17 cellular contexts compared by ENCODE assay signal in the genomic region with DNA sequence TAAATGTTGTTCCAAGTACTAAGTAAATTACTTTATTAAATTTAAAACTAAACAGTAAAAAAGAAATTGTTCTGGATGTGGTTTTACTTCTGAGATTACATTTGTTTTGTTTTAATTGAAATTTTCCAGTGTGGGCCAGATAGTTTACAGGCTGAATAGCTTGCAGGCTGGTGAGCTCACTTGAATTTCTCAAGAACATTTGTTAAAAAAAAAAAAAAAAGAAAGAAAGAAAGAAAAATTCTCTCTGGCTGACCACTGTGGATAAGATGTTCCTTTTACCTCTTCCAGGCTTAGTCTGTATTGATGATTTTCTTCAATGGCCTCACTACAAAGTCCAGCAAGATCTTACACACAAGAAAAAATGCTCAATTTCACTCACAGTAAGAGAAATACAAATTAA.
A peak's percentile ranks its signal among the peaks of the same experiment; 100 is the strongest.
DNase-seq lines count a peak whose midpoint lies in the region; ATAC-seq and TF ChIP-seq lines count a peak whose summit lies in the region.
"Had no signal": no experiment of that assay in that cellular context is flagged by ENCODE, and none has a peak within 500 bp of the region (broad histone marks: within the 10 kb centered on the region; RNA-seq: fewer than 3 reads in every experiment).

No MANE protein-coding gene starts in this region.

- BruUV-seq in Caco-2 (replicated peaks; lab: Mats Ljungman, UMichigan): no TSS peak

- H3K4me1 Mint-ChIP-seq in T-cell (no peaks in the 10 kb centered on the region), Caco-2 (ENCODE audit: low read depth, unreplicated experiment) (no peaks in the 10 kb centered on the region)
- H3K4me1 Mint-ChIP-seq: activated CD4-positive, alpha-beta T cell treated with anti-CD3 and anti-CD28 coated beads, Interleukin-2, amount 10 ng/mL, durations not matched to agents 7 days and 5 days had no signal

- TF ChIP-seq CTCF in choroid plexus epithelial cell (conservative IDR thresholded peaks at IDR 0.05; ENCODE audit: low read depth, low read length) (no peak), Caco-2 (IDR thresholded peaks at IDR 0.05; ENCODE audit: insufficient read depth in 1 of 2, low read depth in 1 of 2, low read length in 1 of 2, severe bottlenecking in 1 of 2, unreplicated experiment in 1 of 2) (no peak)

- H3K36me3 ChIP-seq in Caco-2 (ENCODE audit: control insufficient read depth, insufficient read depth, low read length): no peaks in the 10 kb centered on the region
- H3K36me3 ChIP-seq: brain microvascular endothelial cell had no signal

- H3K4me3 Mint-ChIP-seq in T-cell: no peak overlapping the region
- no peak overlapping the region for H3K4me3 Mint-ChIP-seq in Caco-2 (ENCODE audit: unreplicated experiment)
- H3K4me3 Mint-ChIP-seq: activated CD4-positive, alpha-beta T cell treated with anti-CD3 and anti-CD28 coated beads, Interleukin-2, amount 10 ng/mL, durations not matched to agents 7 days and 5 days; CD4-positive, alpha-beta T cell; stimulated activated naive B cell treated with anti-CD40 and anti-IgM and Interleukin-4, amounts not matched to agents 10 μg/mL and 1 μg/mL and 100 μg/mL, for 72 hours had no signal

- H3K9me3 Mint-ChIP-seq in T-cell (no peaks in the 10 kb centered on the region), Caco-2 (ENCODE audit: unreplicated experiment) (no peaks in the 10 kb centered on the region)
- H3K9me3 Mint-ChIP-seq: activated CD4-positive, alpha-beta T cell treated with anti-CD3 and anti-CD28 coated beads, Interleukin-2, amount 10 ng/mL, durations not matched to agents 7 days and 5 days; CD4-positive, alpha-beta T cell had no signal

- POLR2A ChIA-PET in T-cell (lab: Charles Lee) (no interaction called here), Caco-2 (lab: Charles Lee) (no interaction called here)

- H3K27me3 ChIP-seq in Caco-2 (replicated peaks; ENCODE audit: control insufficient read depth, insufficient read depth, low read length): no peaks in the 10 kb centered on the region
- H3K27me3 ChIP-seq: brain microvascular endothelial cell had no signal

- H3K27ac Mint-ChIP-seq in T-cell (no peak overlapping the region), Caco-2 (ENCODE audit: unreplicated experiment) (no peak overlapping the region)
- H3K27ac Mint-ChIP-seq: activated CD4-positive, alpha-beta T cell treated with anti-CD3 and anti-CD28 coated beads, Interleukin-2, amount 10 ng/mL, durations not matched to agents 7 days and 5 days; CD4-positive, alpha-beta T cell; stimulated activated naive B cell treated with anti-CD40 and anti-IgM and Interleukin-4, amounts not matched to agents 10 μg/mL and 1 μg/mL and 100 μg/mL, for 72 hours had no signal

- no peaks in the 10 kb centered on the region for H3K9me3 ChIP-seq in Caco-2

- ATAC-seq in left ventricle myocardium superior (peak; percentile 49), sciatic nerve (peak; percentile 71), HG02981 (IDR thresholded peaks at IDR 0.05; ENCODE audit: unreplicated experiment) (no peak), GM21390 (IDR thresholded peaks at IDR 0.05; ENCODE audit: unreplicated experiment) (no peak), T-cell (replicated peaks in 1 of 4) (no peak)
- ATAC-seq: HCT116; Panc1; stimulated activated naive B cell treated with anti-CD40 and anti-IgM and Interleukin-4, amounts not matched to agents 10 μg/mL and 1 μg/mL and 100 μg/mL, for 72 hours had no signal

- H3K36me3 Mint-ChIP-seq in T-cell (peaks cover 5% of the 10 kb centered on the region), Caco-2 (ENCODE audit: insufficient read depth, unreplicated experiment) (no peaks in the 10 kb centered on the region)

- peak; percentile 25 for DNase-seq in EH (ENCODE audit: low read depth)
- peak; percentile 66 for DNase-seq in choroid plexus epithelial cell (ENCODE audit: low read depth)
- no peak for DNase-seq in left ventricle myocardium superior
- DNase-seq in sciatic nerve (ENCODE audit: low spot score): no peak
- no peak for DNase-seq in T-cell
- no peak for DNase-seq in Caco-2
- DNase-seq: activated CD4-positive, alpha-beta T cell treated with anti-CD3 and anti-CD28 coated beads, Interleukin-2, amount 10 ng/mL, durations not matched to agents 7 days and 5 days; brain microvascular endothelial cell; CD4-positive, alpha-beta T cell; DMS79; NCI-H1436; stimulated activated naive B cell treated with anti-CD40 and anti-IgM and Interleukin-4, amounts not matched to agents 10 μg/mL and 1 μg/mL and 100 μg/mL, for 72 hours had no signal

- CTCF ChIA-PET in T-cell (lab: Charles Lee) (interaction anchor here in 1 of 2 donors (0.6 to 2.0 kb wide), 3 partner anchors 9 to 121 kb away, joined by 3 to 7 read pairs (median 3); no protein-coding TSS in a partner anchor), Caco-2 (lab: Charles Lee) (interaction anchor here (0.6 to 1.5 kb wide), 4 partner anchors 10 to 410 kb away, joined by 3 to 6 read pairs (median 5); partner anchors contain the start of gene LPIN3)

- intact Hi-C loops in left ventricle myocardium superior (cut with micrococcal nuclease) (no loop called here), sciatic nerve (cut with DNase I) (loop anchor here (10.0 kb wide), 1 partner anchor 48 kb away; no protein-coding TSS in a partner anchor), Caco-2 (cut with micrococcal nuclease; ENCODE audit: unreplicated experiment) (no loop called here)

- H3K4me3 ChIP-seq in choroid plexus epithelial cell (ENCODE audit: low read depth, low read length) (no peak overlapping the region), Caco-2 (ENCODE audit: low read depth, low read length) (no peak overlapping the region)
- H3K4me3 ChIP-seq: SK-N-MC had no signal

- no peaks in the 10 kb centered on the region for H3K27me3 Mint-ChIP-seq in T-cell
- H3K27me3 Mint-ChIP-seq in Caco-2 (ENCODE audit: insufficient read depth, unreplicated experiment): no peaks in the 10 kb centered on the region
- H3K27me3 Mint-ChIP-seq: activated CD4-positive, alpha-beta T cell treated with anti-CD3 and anti-CD28 coated beads, Interleukin-2, amount 10 ng/mL, durations not matched to agents 7 days and 5 days; CD4-positive, alpha-beta T cell; stimulated activated naive B cell treated with anti-CD40 and anti-IgM and Interleukin-4, amounts not matched to agents 10 μg/mL and 1 μg/mL and 100 μg/mL, for 72 hours had no signal

- H3K4me1 ChIP-seq in Caco-2: no peaks in the 10 kb centered on the region

Comparison
In these comparisons a context has a peak if more than half of its experiments do, and no peak if none do; other contexts are left out.
1. DNase-seq: peak in EH (single experiment) and choroid plexus epithelial cell (single experiment); none in left ventricle myocardium superior (single experiment), sciatic nerve (single experiment), T-cell (0 of 34) and Caco-2 (0 of 2).
2. ATAC-seq: peak in left ventricle myocardium superior (single experiment) and sciatic nerve (single experiment); none in HG02981 (single experiment), GM21390 (single experiment) and T-cell (0 of 4).